15 cellular contexts compared by ENCODE assay signal in genomic region chr13:29059837-29060236, GRCh38.
DNase-seq lines count a peak whose midpoint lies in the region; ATAC-seq and TF ChIP-seq lines count a peak whose summit lies in the region.
"Had no signal": no experiment of that assay in that cellular context is flagged by ENCODE, and none has a peak within 500 bp of the region (broad histone marks: within the 10 kb centered on the region; RNA-seq: fewer than 3 reads in every experiment).

No MANE protein-coding gene starts in this region.

- CTCF ChIA-PET in HEK293T (lab: Yijun Ruan, JAX) = no interaction called here

- TF ChIP-seq CTCF in heart left ventricle (IDR thresholded peaks at IDR 0.05) = no peak

- WGBS in heart left ventricle, 4 donors = 92 to 100% (median 98%) methylated on average over 1 of the region's 1 CpG

- peaks cover 0 to 22% (median 3%) of the 10 kb centered on the region in 12 donors for H3K9me3 ChIP-seq in heart left ventricle

- H3K4me3 ChIP-seq in heart left ventricle = no peak overlapping the region

- H3K27ac ChIP-seq in heart left ventricle = no peak overlapping the region

- no peaks in the 10 kb centered on the region for H3K36me3 ChIP-seq in heart left ventricle

- H3K27me3 ChIP-seq in heart left ventricle = no peaks in the 10 kb centered on the region

- ATAC-seq in heart left ventricle (peak; percentile 76 to 81 (median 78)), HG02973 (IDR thresholded peaks at IDR 0.05; ENCODE audit: unreplicated experiment) (no peak)
- ATAC-seq: Panc1 had no signal

- intact Hi-C loops in heart left ventricle (cut with DNase I) (loop anchor here in 1 of 10 donors (5.0 kb wide), 1 partner anchor 198 kb away; no protein-coding TSS in a partner anchor), cardiac septum (cut with DNase I) (no loop called here)

- POLR2A ChIA-PET in HEK293T (lab: Yijun Ruan, JAX) = no interaction called here

- peaks cover 0 to 8% (median 0%) of the 10 kb centered on the region in 12 donors for H3K4me1 ChIP-seq in heart left ventricle

- no peak for TF ChIP-seq POLR2A in heart left ventricle (IDR thresholded peaks at IDR 0.05)

- DNase-seq in heart left ventricle (peak in 4 of 5 donors; percentile 27 to 60 (median 56)), cardiac septum (ENCODE audit: low spot score) (no peak), NCI-H2196 treated with DMSO at 0.1 percent for 48 hours (lab: John Stamatoyannopoulos, UW; ENCODE audit: unreplicated experiment) (peak; percentile 65), SW480 (ENCODE audit: low spot score) (peak; percentile 5), HEK293T (ENCODE audit: extremely low spot score) (no peak), GM19240 (ENCODE audit: insufficient read length, low spot score) (no peak)
- DNase-seq: CD4-positive, alpha-beta T cell; HCEC 1CT; NCI-H1417 treated with DMSO at 0.1 percent for 48 hours; NCI-H2081 treated with DMSO at 0.1 percent for 48 hours; NCI-H526 treated with DMSO at 0.1 percent for 48 hours; SHP77 treated with DMSO at 0.1 percent for 48 hours; T-helper 2 cell had no signal

TF ChIP-seq in HEK293T, 16 proteins besides CTCF, POLR2A, EP300 and RAD21:
- TF ChIP-seq SP1 (IDR thresholded peaks at IDR 0.05) (no peak), ZNF384 (IDR thresholded peaks at IDR 0.05) (no peak), FOXK2 (IDR thresholded peaks at IDR 0.05) (no peak), CTBP1 (IDR thresholded peaks at IDR 0.05; ENCODE audit: borderline replicate concordance) (no peak), PKNOX1 (IDR thresholded peaks at IDR 0.05) (no peak), FOXM1 (IDR thresholded peaks at IDR 0.05; ENCODE audit: borderline replicate concordance) (no peak), HDGF (IDR thresholded peaks at IDR 0.05; ENCODE audit: borderline replicate concordance) (no peak), TARDBP (IDR thresholded peaks at IDR 0.05) (no peak)

Comparison
In these comparisons a context has a peak if more than half of its experiments do, and no peak if none do; other contexts are left out.
1. DNase-seq: peak in heart left ventricle (4 of 5), NCI-H2196 treated with DMSO at 0.1 percent for 48 hours (single experiment) and SW480 (single experiment); none in cardiac septum (single experiment), HEK293T (single experiment) and GM19240 (single experiment).